ENCODE assay signal across 35 cellular contexts in the genomic region with DNA sequence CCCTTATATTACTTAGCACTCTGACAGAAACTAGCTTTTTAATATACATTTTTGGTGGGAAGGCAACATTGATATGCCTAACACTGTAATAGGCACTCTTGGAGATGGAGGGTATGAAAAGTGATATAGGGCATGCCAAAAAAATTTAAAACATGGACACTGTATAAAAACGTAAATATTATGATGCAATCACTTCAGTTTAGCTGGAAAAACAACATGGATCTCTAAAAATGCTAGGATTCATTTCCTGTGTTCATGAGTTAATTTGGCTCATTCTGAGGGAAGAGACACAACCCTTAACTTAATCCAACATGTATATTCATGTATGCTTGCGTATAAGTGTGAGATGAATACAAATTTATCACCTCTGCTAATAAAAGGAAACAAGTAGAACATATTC.
DNase-seq lines count a peak whose midpoint lies in the region; ATAC-seq, FAIRE-seq and TF ChIP-seq lines count a peak whose summit lies in the region.
"Had no signal": no experiment of that assay in that cellular context is flagged by ENCODE, and none has a peak within 500 bp of the region (broad histone marks: within the 10 kb centered on the region; RNA-seq: fewer than 3 reads in every experiment).

No MANE protein-coding gene starts in this region.

- no peaks in the 10 kb centered on the region for H3K27me3 Mint-ChIP-seq in activated T-helper 1 cell treated with anti-CD3 and anti-CD28 coated beads, Interleukin-12 subunit alpha, Interleukin-12 subunit beta, Interleukin-2, Interleukin-4 antibody, amounts not matched to agents 30 ng/mL and 10 ng/mL and 1 ng/mL, durations not matched to agents 14 hours and 24 hours and 36 hours (ENCODE audit: insufficient read depth)
- H3K27me3 Mint-ChIP-seq: B cell; CD4-positive, alpha-beta memory T cell; CD4-positive, alpha-beta T cell; CD4-positive, CD25-positive, alpha-beta regulatory T cell; CD8-positive, alpha-beta memory T cell had no signal

- H3K14ac ChIP-seq in IMR-90 (replicated peaks; ENCODE audit: low read depth, low read length) = no peak overlapping the region

- H3K9me3 ChIP-seq in HepG2 (ENCODE audit: low read length) = no peaks in the 10 kb centered on the region
- no peaks in the 10 kb centered on the region for H3K9me3 ChIP-seq in right lobe of liver
- no peaks in the 10 kb centered on the region for H3K9me3 ChIP-seq in IMR-90 (ENCODE audit: control insufficient read depth, insufficient read depth, low read length)
- H3K9me3 ChIP-seq in K562 (replicated peaks; ENCODE audit: control insufficient read depth, insufficient read depth, low read depth, low read length) = no peaks in the 10 kb centered on the region; the same call in 1 of the 2 replicates
- H3K9me3 ChIP-seq: A549, BE2C, BLaER1, Caco-2 had no signal

- H3K9ac ChIP-seq in HepG2 (ENCODE audit: insufficient read depth, low read depth, low read length) (no peak overlapping the region), IMR-90 (ENCODE audit: low read depth, low read length) (no peak overlapping the region), K562 (ENCODE audit: insufficient read depth in 1 of 2, low read depth in 2 of 2, low read length in 2 of 2) (no peak overlapping the region)
- H3K9ac ChIP-seq: BLaER1; BLaER1 treated with 17β-estradiol and CSF1 and Interleukin-3, amounts not matched to agents 10 nM and 100 nM had no signal

- no peak overlapping the region for H4K91ac ChIP-seq in IMR-90 (ENCODE audit: insufficient read depth, low read depth, low read length)

- H2AK5ac ChIP-seq in IMR-90 (ENCODE audit: low read depth, low read length) = no peak overlapping the region

- TF ChIP-seq POLR2A in HepG2 (IDR thresholded peaks at IDR 0.05; ENCODE audit: insufficient read depth in 1 of 2, low read depth in 2 of 2, low read length in 2 of 2) = no peak
- no peak for TF ChIP-seq POLR2A in right lobe of liver (IDR thresholded peaks at IDR 0.05)
- no peak for TF ChIP-seq POLR2A in IMR-90 (IDR thresholded peaks at IDR 0.05; ENCODE audit: low read depth, low read length)
- no peak for TF ChIP-seq POLR2A in K562 (conservative IDR thresholded peaks at IDR 0.05)

- H3K4me1 ChIP-seq in HepG2 (ENCODE audit: insufficient read depth, low read length) (no peaks in the 10 kb centered on the region), right lobe of liver (no peaks in the 10 kb centered on the region), IMR-90 (ENCODE audit: control insufficient read depth, insufficient read depth, low read length) (no peaks in the 10 kb centered on the region), K562 (replicated peaks in 1 of 2; ENCODE audit: control insufficient read depth in 2 of 2, insufficient read depth in 2 of 2, low read length in 2 of 2) (no peaks in the 10 kb centered on the region)
- H3K4me1 ChIP-seq: A549; BE2C; BLaER1; BLaER1 treated with 17β-estradiol and CSF1 and Interleukin-3, amounts not matched to agents 10 nM and 100 nM; Caco-2 had no signal

- CTCF ChIA-PET in HepG2 (lab: Yijun Ruan, JAX; ENCODE audit: low intra/inter-chr PET ratio, low total read pairs) = no interaction called here
- CTCF ChIA-PET in IMR-90 (lab: Yijun Ruan, JAX) = no interaction called here
- CTCF ChIA-PET in K562 (lab: Yijun Ruan, JAX; ENCODE audit: low intra/inter-chr PET ratio) = no interaction called here

- no peak overlapping the region for H2BK5ac ChIP-seq in IMR-90 (ENCODE audit: low read depth, low read length, poor library complexity, severe bottlenecking)

- H3K27me3 ChIP-seq in HepG2 (ENCODE audit: control insufficient read depth in 1 of 2, insufficient read depth in 2 of 2, low read length in 2 of 2) (no peaks in the 10 kb centered on the region; a peak in 1 of 5 replicates), right lobe of liver (no peaks in the 10 kb centered on the region), IMR-90 (ENCODE audit: control insufficient read depth, insufficient read depth, low read length) (no peaks in the 10 kb centered on the region), K562 (ENCODE audit: control insufficient read depth in 2 of 2, insufficient read depth in 2 of 2, low read length in 2 of 2) (no peaks in the 10 kb centered on the region)
- H3K27me3 ChIP-seq: BLaER1; BLaER1 treated with 17β-estradiol and CSF1 and Interleukin-3, amounts not matched to agents 10 nM and 100 nM had no signal

- H4K5ac ChIP-seq in IMR-90 (ENCODE audit: low read depth, low read length) = no peak overlapping the region

- no peak overlapping the region for H2AK9ac ChIP-seq in IMR-90 (replicated peaks; ENCODE audit: low read depth, low read length, poor library complexity)

- no peak overlapping the region for H3K23ac ChIP-seq in IMR-90 (ENCODE audit: low read depth, low read length)

- H2AFZ ChIP-seq in HepG2 (ENCODE audit: low read length) (no peak overlapping the region), IMR-90 (replicated peaks; ENCODE audit: low read length, poor library complexity) (no peak overlapping the region), K562 (ENCODE audit: low read depth, low read length) (no peak overlapping the region)

- H3K36me3 Mint-ChIP-seq in activated T-helper 1 cell treated with anti-CD3 and anti-CD28 coated beads, Interleukin-12 subunit alpha, Interleukin-12 subunit beta, Interleukin-2, Interleukin-4 antibody, amounts not matched to agents 30 ng/mL and 10 ng/mL and 1 ng/mL, durations not matched to agents 14 hours and 24 hours and 36 hours (ENCODE audit: low read depth) = no peaks in the 10 kb centered on the region
- H3K36me3 Mint-ChIP-seq: CD14-positive monocyte; CD4-positive, alpha-beta memory T cell; CD4-positive, CD25-positive, alpha-beta regulatory T cell; CD8-positive, alpha-beta memory T cell; CD8-positive, alpha-beta T cell had no signal

- no peak for TF ChIP-seq CTCF in HepG2 (CRISPR knock-in tag; IDR thresholded peaks at IDR 0.05)
- no peak for TF ChIP-seq CTCF in right lobe of liver (IDR thresholded peaks at IDR 0.05)
- TF ChIP-seq CTCF in IMR-90 (conservative IDR thresholded peaks at IDR 0.05; ENCODE audit: low read depth, low read length) = no peak
- TF ChIP-seq CTCF in K562 (IDR thresholded peaks at IDR 0.05 in 2 of 3, conservative IDR thresholded peaks at IDR 0.05 in 1 of 3; ENCODE audit: insufficient read depth in 2 of 3, low read depth in 1 of 3, low read length in 3 of 3) = no peak

- no peak overlapping the region for H3K27ac Mint-ChIP-seq in activated T-helper 1 cell treated with anti-CD3 and anti-CD28 coated beads, Interleukin-12 subunit alpha, Interleukin-12 subunit beta, Interleukin-2, Interleukin-4 antibody, amounts not matched to agents 30 ng/mL and 10 ng/mL and 1 ng/mL, durations not matched to agents 14 hours and 24 hours and 36 hours
- H3K27ac Mint-ChIP-seq: B cell; CD4-positive, alpha-beta memory T cell; CD4-positive, alpha-beta T cell; CD4-positive, CD25-positive, alpha-beta regulatory T cell; CD8-positive, alpha-beta memory T cell; CD8-positive, alpha-beta T cell had no signal

- 2% methylated on average over 2 of the region's 2 CpGs for WGBS in HepG2 (ENCODE audit: low lambda C conversion rate)
- 32% methylated on average over 2 of the region's 2 CpGs for WGBS in right lobe of liver (ENCODE audit: insufficient coverage, low coverage, low lambda C conversion rate, missing lambda C conversion rate)
- WGBS in IMR-90 (ENCODE audit: extremely low coverage in 2 of 2, insufficient read length in 1 of 2), 2 experiments = no CpG with 5 or more reads among the region's 2 CpGs
- WGBS in K562 (ENCODE audit: insufficient coverage, low coverage, missing lambda C conversion rate) = 0% methylated on average over 2 of the region's 2 CpGs

- FAIRE-seq in HepG2 (lab: Jason Lieb, UNC) (no peak), K562 (lab: Jason Lieb, UNC) (no peak)
- FAIRE-seq: A204.1, A549, D721Med had no signal

- no peak for ATAC-seq in HepG2
- no peak for ATAC-seq in right lobe of liver
- no peak for ATAC-seq in IMR-90 (ENCODE audit: low read depth)
- no peak for ATAC-seq in K562
- no peak for ATAC-seq in GM18868 (IDR thresholded peaks at IDR 0.05; ENCODE audit: unreplicated experiment)
- ATAC-seq: A549; CD8-positive, alpha-beta T cell had no signal

- TF ChIP-seq EP300 in HepG2 (IDR thresholded peaks at IDR 0.05; ENCODE audit: low read depth in 2 of 2, low read length in 2 of 2) (no peak), HepG2 (CRISPR knock-in tag; IDR thresholded peaks at IDR 0.05; ENCODE audit: borderline replicate concordance) (no peak), K562 (IDR thresholded peaks at IDR 0.05; ENCODE audit: low read length) (no peak)

- H3K36me3 ChIP-seq in HepG2 (replicated peaks in 1 of 2; ENCODE audit: control insufficient read depth in 1 of 2, insufficient read depth in 2 of 2, low read length in 2 of 2) (no peaks in the 10 kb centered on the region), right lobe of liver (no peaks in the 10 kb centered on the region), IMR-90 (ENCODE audit: control insufficient read depth, insufficient read depth, low read length) (no peaks in the 10 kb centered on the region), K562 (ENCODE audit: control insufficient read depth, insufficient read depth, low read length) (no peaks in the 10 kb centered on the region)
- H3K36me3 ChIP-seq: BE2C; BLaER1; BLaER1 treated with 17β-estradiol and CSF1 and Interleukin-3, amounts not matched to agents 10 nM and 100 nM had no signal

- H3K79me2 ChIP-seq in HepG2 (ENCODE audit: insufficient read depth, low read length) (no peaks in the 10 kb centered on the region), K562 (ENCODE audit: control insufficient read depth, insufficient read depth, low read length) (no peaks in the 10 kb centered on the region)

- in situ Hi-C loops in HepG2 (cut with HindIII; ENCODE audit: extremely low pct_ligation_motif_present, low pct_unique_long_range_greater_than_20kb) (no loop called here), IMR-90 (cut with MboI; ENCODE audit: low sequenced_read_pairs) (no loop called here), K562 (cut with MboI) (no loop called here)

- H2BK120ac ChIP-seq in IMR-90 (ENCODE audit: low read depth, low read length) = no peak overlapping the region

- no peak overlapping the region for H2BK20ac ChIP-seq in IMR-90 (ENCODE audit: low read depth, low read length)

- no peak overlapping the region for H2BK15ac ChIP-seq in IMR-90 (ENCODE audit: low read depth, low read length)

- H3K4me2 ChIP-seq in HepG2 (ENCODE audit: low read depth, low read length) (no peak overlapping the region), IMR-90 (ENCODE audit: low read depth, low read length) (no peak overlapping the region), K562 (ENCODE audit: insufficient read depth, low read length) (no peak overlapping the region)
- H3K4me2 ChIP-seq: A549; BLaER1; BLaER1 treated with 17β-estradiol and CSF1 and Interleukin-3, amounts not matched to agents 10 nM and 100 nM had no signal

- H3K4me3 Mint-ChIP-seq in activated T-helper 1 cell treated with anti-CD3 and anti-CD28 coated beads, Interleukin-12 subunit alpha, Interleukin-12 subunit beta, Interleukin-2, Interleukin-4 antibody, amounts not matched to agents 30 ng/mL and 10 ng/mL and 1 ng/mL, durations not matched to agents 14 hours and 24 hours and 36 hours = no peak overlapping the region
- H3K4me3 Mint-ChIP-seq: B cell; CD14-positive monocyte; CD4-positive, alpha-beta memory T cell; CD4-positive, alpha-beta T cell; CD4-positive, CD25-positive, alpha-beta regulatory T cell; CD8-positive, alpha-beta memory T cell; CD8-positive, alpha-beta T cell had no signal

- no peak overlapping the region for H3K18ac ChIP-seq in IMR-90 (ENCODE audit: low read depth, low read length)

- H3K9me3 Mint-ChIP-seq in activated T-helper 1 cell treated with anti-CD3 and anti-CD28 coated beads, Interleukin-12 subunit alpha, Interleukin-12 subunit beta, Interleukin-2, Interleukin-4 antibody, amounts not matched to agents 30 ng/mL and 10 ng/mL and 1 ng/mL, durations not matched to agents 14 hours and 24 hours and 36 hours = no peaks in the 10 kb centered on the region

- TF ChIP-seq RAD21 in HepG2 (CRISPR knock-in tag; IDR thresholded peaks at IDR 0.05) = no peak
- no peak for TF ChIP-seq RAD21 in IMR-90 (IDR thresholded peaks at IDR 0.05; ENCODE audit: low read length)
- no peak for TF ChIP-seq RAD21 in K562 (CRISPR knock-in tag; conservative IDR thresholded peaks at IDR 0.05 in 1 of 2, IDR thresholded peaks at IDR 0.05 in 1 of 2)

- H3K4ac ChIP-seq in IMR-90 (ENCODE audit: low read depth, low read length) = no peak overlapping the region

- DNase-seq in HepG2 (ENCODE audit: low spot score) = no peak
- DNase-seq in right lobe of liver = no peak
- no peak for DNase-seq in IMR-90
- no peak for DNase-seq in K562 (ENCODE audit: extremely low read depth in 1 of 4, low spot score in 3 of 4)
- DNase-seq in activated T-helper 1 cell treated with anti-CD3 and anti-CD28 coated beads, Interleukin-12 subunit alpha, Interleukin-12 subunit beta, Interleukin-2, Interleukin-4 antibody, amounts not matched to agents 30 ng/mL and 10 ng/mL and 1 ng/mL, durations not matched to agents 14 hours and 24 hours and 36 hours (ENCODE audit: low spot score) = no peak
- DNase-seq: 8988T; ACHN; AML-193; BE2C; C1 segment of cervical spinal cord; Caco-2; Calu3; CD4-positive, alpha-beta memory T cell; CD4-positive, alpha-beta T cell; CD4-positive, CD25-positive, alpha-beta regulatory T cell; CD8-positive, alpha-beta memory T cell; CD8-positive, alpha-beta T cell; COR-L47; DMS 273 treated with DMSO at 0.1 percent for 48 hours; DMS153; DMS53; DMS79; DMS79 treated with DMSO at 0.1 percent for 48 hours; DND-41; EL had no signal

- H3K9me1 ChIP-seq in IMR-90 (ENCODE audit: insufficient read depth, low read length) (no peaks in the 10 kb centered on the region), K562 (ENCODE audit: control insufficient read depth, insufficient read depth, low read length) (no peaks in the 10 kb centered on the region)

- no peaks in the 10 kb centered on the region for H3K79me1 ChIP-seq in IMR-90 (ENCODE audit: low read depth in 1 of 2, low read length in 2 of 2)

- POLR2A ChIA-PET in HepG2 (lab: Yijun Ruan, JAX) = no interaction called here
- POLR2A ChIA-PET in IMR-90 (lab: Charles Lee; ENCODE audit: unreplicated experiment) = no interaction called here
- POLR2A ChIA-PET in K562 (lab: Yijun Ruan, JAX) = no interaction called here

- H3K4me1 Mint-ChIP-seq in activated T-helper 1 cell treated with anti-CD3 and anti-CD28 coated beads, Interleukin-12 subunit alpha, Interleukin-12 subunit beta, Interleukin-2, Interleukin-4 antibody, amounts not matched to agents 30 ng/mL and 10 ng/mL and 1 ng/mL, durations not matched to agents 14 hours and 24 hours and 36 hours (ENCODE audit: low read depth) = no peaks in the 10 kb centered on the region
- H3K4me1 Mint-ChIP-seq: B cell; CD14-positive monocyte; CD4-positive, alpha-beta memory T cell; CD4-positive, CD25-positive, alpha-beta regulatory T cell; CD8-positive, alpha-beta memory T cell had no signal

- H4K8ac ChIP-seq in IMR-90 (ENCODE audit: low read depth in 2 of 2, low read length in 2 of 2) = no peak overlapping the region

- H3K27ac ChIP-seq in HepG2 (ENCODE audit: extremely low read length, insufficient read depth, low read length) = no peak overlapping the region
- H3K27ac ChIP-seq in right lobe of liver = no peak overlapping the region
- H3K27ac ChIP-seq in IMR-90 (ENCODE audit: insufficient read depth, low read length) = no peak overlapping the region
- no peak overlapping the region for H3K27ac ChIP-seq in K562 (ENCODE audit: extremely low read depth, low read depth, low read length)
- H3K27ac ChIP-seq: 22Rv1; A549; BLaER1; BLaER1 treated with 17β-estradiol and CSF1 and Interleukin-3, amounts not matched to agents 10 nM and 100 nM; C4-2B had no signal

- dilution Hi-C loops in IMR-90 (cut with HindIII; ENCODE audit: low sequenced_read_pairs, unreplicated experiment) = no loop called here

- H3K56ac ChIP-seq in IMR-90 (ENCODE audit: extremely low read depth, insufficient read depth, low read length) = no peak overlapping the region

- intact Hi-C loops in HepG2 (cut with micrococcal nuclease; ENCODE audit: unreplicated experiment) = no loop called here
- intact Hi-C loops in right lobe of liver (cut with DNase I) = no loop called here
- intact Hi-C loops in IMR-90 (cut with micrococcal nuclease) = no loop called here
- intact Hi-C loops in K562 (cut with micrococcal nuclease) = no loop called here
- intact Hi-C loops in activated T-helper 1 cell treated with anti-CD3 and anti-CD28 coated beads, Interleukin-12 subunit alpha, Interleukin-12 subunit beta, Interleukin-2, Interleukin-4 antibody, amounts not matched to agents 30 ng/mL and 10 ng/mL and 1 ng/mL, durations not matched to agents 14 hours and 24 hours and 36 hours (cut with micrococcal nuclease) = no loop called here

- H3K4me3 ChIP-seq in HepG2 (replicated peaks in 1 of 3; ENCODE audit: insufficient read depth in 1 of 3, low read depth in 2 of 3, low read length in 3 of 3) (no peak overlapping the region), right lobe of liver (no peak overlapping the region), IMR-90 (ENCODE audit: insufficient read depth, low read depth, low read length) (no peak overlapping the region), K562 (no peak overlapping the region)
- H3K4me3 ChIP-seq: A549; BLaER1; BLaER1 treated with 17β-estradiol and CSF1 and Interleukin-3, amounts not matched to agents 10 nM and 100 nM had no signal

- BruUV-seq in HepG2 (replicated peaks; lab: Mats Ljungman, UMichigan) = no TSS peak
- no TSS peak for BruUV-seq in IMR-90 (replicated peaks; lab: Mats Ljungman, UMichigan)
- no TSS peak for BruUV-seq in K562 (replicated peaks; lab: Mats Ljungman, UMichigan)

- H4K20me1 ChIP-seq in HepG2 (ENCODE audit: insufficient read depth, low read length) (no peaks in the 10 kb centered on the region), IMR-90 (ENCODE audit: insufficient read depth, low read length) (no peaks in the 10 kb centered on the region), K562 (replicated peaks; ENCODE audit: control insufficient read depth, insufficient read depth, low read length) (no peaks in the 10 kb centered on the region)
- H4K20me1 ChIP-seq: BLaER1; BLaER1 treated with 17β-estradiol and CSF1 and Interleukin-3, amounts not matched to agents 10 nM and 100 nM had no signal
